In the genomic region with DNA sequence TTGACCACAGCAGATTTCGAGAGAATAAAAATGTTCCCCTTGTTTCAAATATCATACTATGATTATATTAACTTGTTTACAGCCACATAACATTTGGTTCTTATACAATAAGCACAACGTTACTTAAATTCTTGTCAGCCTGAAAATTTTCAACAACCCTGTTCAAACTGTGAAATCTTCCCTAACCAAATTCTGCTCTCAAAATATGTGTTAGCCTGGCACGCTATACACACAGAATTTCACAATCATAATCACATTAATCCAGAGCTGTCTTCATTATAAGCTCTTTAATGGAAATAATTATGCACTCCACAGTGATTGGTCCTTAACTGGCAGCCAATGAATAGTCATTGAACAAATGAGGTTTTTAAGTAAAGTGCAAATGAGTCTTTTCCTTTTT, we compare ENCODE assay signal across 1 cellular context.
TF ChIP-seq lines count a peak whose summit lies in the region.

No MANE protein-coding gene starts in this region.

TF ChIP-seq in IMR-90, 13 proteins besides CTCF, POLR2A, EP300 and RAD21:
- TF ChIP-seq CEBPB (IDR thresholded peaks at IDR 0.05; ENCODE audit: low read depth, low read length) (peak; percentile 28; the same call in 1 of the 2 replicates), MAZ (IDR thresholded peaks at IDR 0.05; ENCODE audit: borderline replicate concordance, low read depth, low read length) (no peak)
